Comparison of ENCODE assay signal across 8 cellular contexts in the genomic region with DNA sequence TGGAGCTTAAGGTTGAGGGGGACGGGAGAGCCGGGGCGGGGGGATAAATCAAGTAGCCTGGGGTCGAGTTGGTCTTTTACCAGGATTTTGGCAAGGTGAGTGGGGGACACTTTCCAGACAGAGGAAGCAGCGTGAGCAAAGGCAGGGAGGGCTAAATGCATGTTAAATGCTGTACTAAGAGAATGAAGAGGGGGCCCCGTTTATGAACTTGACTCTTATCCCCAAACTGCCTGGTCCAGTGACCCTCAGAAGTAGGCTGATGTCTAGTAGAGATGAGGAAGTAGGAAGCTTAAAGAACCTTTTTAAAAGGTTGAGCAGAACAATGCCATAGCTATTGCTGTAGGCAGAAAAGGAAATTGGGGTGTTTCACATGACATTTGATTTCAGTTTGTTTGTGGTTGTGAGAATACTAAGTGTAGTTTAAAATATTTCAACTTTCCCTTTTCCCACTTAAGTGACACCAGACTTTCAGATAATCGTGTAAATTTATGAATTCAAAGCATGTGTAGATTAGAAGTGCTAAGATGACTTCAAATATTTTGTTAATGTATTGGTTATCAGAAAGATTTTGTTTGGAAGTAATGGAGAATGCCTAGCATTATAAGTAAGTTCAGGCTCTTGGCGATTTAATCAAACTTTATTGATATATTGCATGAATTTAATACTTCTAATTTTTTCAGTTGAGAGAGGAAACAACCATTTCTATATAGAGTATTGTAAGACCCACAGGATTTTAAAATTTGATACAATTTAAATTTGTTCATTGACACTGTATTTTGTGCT. TPM values are rescaled to one million over a fixed set of nuclear protein-coding genes. Genes with fewer than 3 reads are reported as not detected.
DNase-seq lines count a peak whose midpoint lies in the region; ATAC-seq and TF ChIP-seq lines count a peak whose summit lies in the region.

No MANE protein-coding gene starts in this region.

- intact Hi-C loops in heart right ventricle (cut with DNase I) (loop anchor here in 3 of 10 donors (5.0 to 10.0 kb wide), 4 partner anchors 76 to 126 kb away; partner anchors contain the start of gene PAPOLG (in 1 of the 3)), left cardiac atrium (cut with DNase I) (loop anchor here in 1 of 2 donors (5.0 kb wide), 1 partner anchor 91 kb away; no protein-coding TSS in a partner anchor), dorsolateral prefrontal cortex (cut with DNase I) (loop anchor here in 1 of 2 donors (10.0 kb wide), 1 partner anchor 132 kb away; the partner anchor contains the start of genes PEX13 and PUS10)
- intact Hi-C loops in naive thymus-derived CD4-positive, alpha-beta T cell (cut with micrococcal nuclease): loop anchor here (1.0 to 5.0 kb wide), 10 partner anchors 8 to 1824 kb away; partner anchors contain the start of genes B3GNT2 (in 1 of the 2), BCL11A (in 1 of the 2), CCT4 (in 1 of the 2) and EHBP1 (in 1 of the 2)

- peak overlapping the region in 9 of 10 donors; percentile 92 to 99 (median 97) for H3K27ac ChIP-seq in heart right ventricle
- peak overlapping the region in 48 of 59 donors; percentile 3 to 98 (median 92) for H3K27ac ChIP-seq in dorsolateral prefrontal cortex
- peak overlapping the region; percentile 100 for H3K27ac ChIP-seq in naive thymus-derived CD4-positive, alpha-beta T cell (ENCODE audit: low read depth, low read length)

- peak overlapping the region; percentile 93 to 100 (median 97) for H3K27ac Mint-ChIP-seq in naive thymus-derived CD4-positive, alpha-beta T cell

- peak overlapping the region; percentile 91 to 98 (median 96) for H3K4me3 Mint-ChIP-seq in naive thymus-derived CD4-positive, alpha-beta T cell

- H3K4me3 ChIP-seq in heart right ventricle: peak overlapping the region; percentile 67 to 98 (median 84)
- peak overlapping the region; percentile 63 to 99 (median 92) for H3K4me3 ChIP-seq in dorsolateral prefrontal cortex
- H3K4me3 ChIP-seq in naive thymus-derived CD4-positive, alpha-beta T cell (ENCODE audit: low read length): peak overlapping the region; percentile 83

- peaks cover 0 to 55% (median 42%) of the 10 kb centered on the region in 9 donors for H3K4me1 ChIP-seq in heart right ventricle
- peaks cover 11 to 33% of the 10 kb centered on the region in 2 donors for H3K4me1 ChIP-seq in naive thymus-derived CD4-positive, alpha-beta T cell (ENCODE audit: control insufficient read depth in 2 of 2, insufficient read depth in 2 of 2, low read length in 2 of 2)

- WGBS in heart right ventricle, 2 donors: 17 to 20% methylated on average over 8 of the region's 8 CpGs

- DNase-seq in heart right ventricle (no peak), left cardiac atrium (no peak), SK-MEL-5 (ENCODE audit: low read depth, low spot score) (peak; percentile 35), dorsolateral prefrontal cortex (no peak), NCI-H1092 treated with DMSO at 0.1 percent for 48 hours (lab: John Stamatoyannopoulos, UW) (no peak)
- DNase-seq in naive thymus-derived CD4-positive, alpha-beta T cell: peak in 7 of 9 donors; percentile 2 to 28 (median 24)

- ATAC-seq in heart right ventricle (peak in 1 of 8 donors; percentile 20), left cardiac atrium (no peak), HG02943 (IDR thresholded peaks at IDR 0.05; ENCODE audit: low read depth, unreplicated experiment) (peak; percentile 41), HG03039 (IDR thresholded peaks at IDR 0.05; ENCODE audit: unreplicated experiment) (no peak)
- ATAC-seq in naive thymus-derived CD4-positive, alpha-beta T cell: no peak

- POLR2A ChIA-PET in naive thymus-derived CD4-positive, alpha-beta T cell (lab: Charles Lee): interaction anchor here (0.6 to 5.0 kb wide), 8 partner anchors 9 to 144 kb away, joined by 3 to 38 read pairs (median 4); no protein-coding TSS in a partner anchor

- peaks cover 0 to 2% (median 0%) of the 10 kb centered on the region in 5 donors for H3K36me3 Mint-ChIP-seq in naive thymus-derived CD4-positive, alpha-beta T cell

- H3K27me3 ChIP-seq in heart right ventricle (no peaks in the 10 kb centered on the region), dorsolateral prefrontal cortex (no peaks in the 10 kb centered on the region)
- no peaks in the 10 kb centered on the region for H3K27me3 ChIP-seq in naive thymus-derived CD4-positive, alpha-beta T cell (ENCODE audit: control insufficient read depth in 2 of 2, insufficient read depth in 2 of 2, low read length in 2 of 2)

- H3K36me3 ChIP-seq in heart right ventricle: no peaks in the 10 kb centered on the region
- peaks cover 0 to 9% (median 0%) of the 10 kb centered on the region in 3 experiments for H3K36me3 ChIP-seq in naive thymus-derived CD4-positive, alpha-beta T cell (ENCODE audit: control insufficient read depth in 2 of 3, insufficient read depth in 3 of 3, low read length in 3 of 3)

- in situ Hi-C loops in SK-MEL-5 (cut with HindIII; ENCODE audit: low pct_unique_long_range_greater_than_20kb, low sequenced_read_pairs): no loop called here

- H3K9me3 Mint-ChIP-seq in naive thymus-derived CD4-positive, alpha-beta T cell: no peaks in the 10 kb centered on the region

- no peak for TF ChIP-seq CTCF in heart right ventricle (IDR thresholded peaks at IDR 0.05)
- no peak for TF ChIP-seq CTCF in dorsolateral prefrontal cortex (IDR thresholded peaks at IDR 0.05 in 54 of 56, conservative IDR thresholded peaks at IDR 0.05 in 2 of 56; ENCODE audit: low read depth in 1 of 56, partially characterized antibody in 56 of 56)

- peaks cover 28 to 51% (median 43%) of the 10 kb centered on the region in 7 donors for H3K4me1 Mint-ChIP-seq in naive thymus-derived CD4-positive, alpha-beta T cell

- no peaks in the 10 kb centered on the region for H3K9me3 ChIP-seq in heart right ventricle
- no peaks in the 10 kb centered on the region for H3K9me3 ChIP-seq in naive thymus-derived CD4-positive, alpha-beta T cell (ENCODE audit: control insufficient read depth in 2 of 3, low read length in 3 of 3)

- CTCF ChIA-PET in naive thymus-derived CD4-positive, alpha-beta T cell (lab: Charles Lee): interaction anchor here (1.4 to 1.9 kb wide), 2 partner anchors 20 to 78 kb away, joined by 3 to 9 read pairs; no protein-coding TSS in a partner anchor

- H3K27me3 Mint-ChIP-seq in naive thymus-derived CD4-positive, alpha-beta T cell: no peaks in the 10 kb centered on the region

RNA-seq across cellular contexts. Expression of gene REL, which starts 1.8 kb away (rescaled TPM):
- total RNA-seq in heart right ventricle (10 to 100 TPM in 1 of 10 donors, 1 to 10 TPM in 9; 4.5 to 11.7 (median 6.6) TPM), left cardiac atrium (1 to 10 TPM; 7.3 to 8.2 TPM), dorsolateral prefrontal cortex (10 to 100 TPM in 103 of 120 experiments, 1 to 10 TPM in 17; 8.8 to 20.3 (median 12.3) TPM)
- 1 to 10 TPM in 1 of 2 donors, under 1 TPM in 1; 0.49 to 1.1 TPM for polyA plus RNA-seq in heart right ventricle
- total RNA-seq in SK-MEL-5 (2014; rRNA removed; shearing (Covaris generic)): 7.3 and 7.8 TPM in 2 replicates
- 2.5 and 4.1 TPM in 2 replicates for polyA plus RNA-seq in SK-MEL-5 (2015; cell fraction: cytosol; rRNA removed)
- polyA plus RNA-seq in SK-MEL-5 (2015; cell fraction: nucleus; rRNA removed): 3.1 and 6.5 TPM in 2 replicates
- 10 to 100 TPM; 18.9 to 78.8 (median 26.4) TPM for total RNA-seq in naive thymus-derived CD4-positive, alpha-beta T cell
- polyA plus RNA-seq in naive thymus-derived CD4-positive, alpha-beta T cell: 10 to 100 TPM; 10.9 to 12.0 TPM

Comparison
In these comparisons a context has a peak if more than half of its experiments do, and no peak if none do; other contexts are left out.
1. DNase-seq: peak in SK-MEL-5 (single experiment) and naive thymus-derived CD4-positive, alpha-beta T cell (7 of 9); none in heart right ventricle (0 of 2), left cardiac atrium (single experiment), dorsolateral prefrontal cortex (0 of 10) and NCI-H1092 treated with DMSO at 0.1 percent for 48 hours (single experiment).
2. Peak in every context shown above with its lines, with median percentiles within 50 percentile points of each other: H3K27ac ChIP-seq and H3K4me3 ChIP-seq.